In genomic region chr7:134660961-134661376, GRCh38 we compare ENCODE assay signal across 14 cellular contexts. TPM values are rescaled to one million over a fixed set of nuclear protein-coding genes. Genes with fewer than 3 reads are reported as not detected.
DNase-seq lines count a peak whose midpoint lies in the region; ATAC-seq, FAIRE-seq and TF ChIP-seq lines count a peak whose summit lies in the region.
"Had no signal": no experiment of that assay in that cellular context is flagged by ENCODE, and none has a peak within 500 bp of the region (broad histone marks: within the 10 kb centered on the region; RNA-seq: fewer than 3 reads in every experiment).

No MANE protein-coding gene starts in this region.

- TF ChIP-seq POLR2A in endothelial cell of umbilical vein (IDR thresholded peaks at IDR 0.05; ENCODE audit: low read depth, low read length) (no peak), heart left ventricle (IDR thresholded peaks at IDR 0.05) (no peak)

- no CpG with 5 or more reads among the region's 1 CpG for WGBS in mesodermal cell (ENCODE audit: insufficient coverage in 2 of 2), 2 experiments
- WGBS in heart left ventricle, 4 donors = 45 to 79% (median 54%) methylated on average over 1 of the region's 1 CpG

- H3K36me3 ChIP-seq in MG63 (peaks cover 4% of the 10 kb centered on the region), endothelial cell of umbilical vein (ENCODE audit: control insufficient read depth in 2 of 2, extremely low read depth in 1 of 2, insufficient read depth in 2 of 2, low read length in 2 of 2) (peaks cover 1 to 6% of the 10 kb centered on the region in 2 experiments), mesodermal cell (ENCODE audit: control insufficient read depth, insufficient read depth, low read length) (peaks cover 33% of the 10 kb centered on the region), heart left ventricle (peaks cover 0 to 29% (median 17%) of the 10 kb centered on the region in 9 donors)

- H3K79me2 ChIP-seq in endothelial cell of umbilical vein (ENCODE audit: control insufficient read depth, insufficient read depth, low read length) = peaks cover 67% of the 10 kb centered on the region

- dilution Hi-C loops in endothelial cell of umbilical vein (cut with MboI; ENCODE audit: extremely low pct_ligation_motif_present, low sequenced_read_pairs) = no loop called here

- intact Hi-C loops in endothelial cell of umbilical vein (cut with micrococcal nuclease) (loop anchor here (1.0 kb wide), 2 partner anchors 15 to 118 kb away; partner anchors contain the start of genes BPGM and CALD1), heart left ventricle (cut with DNase I) (no loop called here)

- TF ChIP-seq CTCF in AG09309 (IDR thresholded peaks at IDR 0.05; ENCODE audit: control insufficient read depth, insufficient read depth, low read depth, low read length, missing control alignments) (no peak), endothelial cell of umbilical vein (IDR thresholded peaks at IDR 0.05; ENCODE audit: extremely low read depth in 1 of 2, insufficient read depth in 1 of 2, low read depth in 1 of 2, low read length in 2 of 2) (no peak), heart left ventricle (IDR thresholded peaks at IDR 0.05) (no peak)

- no peak for ATAC-seq in heart left ventricle

- no peaks in the 10 kb centered on the region for H3K27me3 ChIP-seq in MG63
- H3K27me3 ChIP-seq in endothelial cell of umbilical vein (ENCODE audit: control insufficient read depth in 2 of 2, insufficient read depth in 2 of 2, low read length in 2 of 2) = no peaks in the 10 kb centered on the region
- H3K27me3 ChIP-seq in heart left ventricle = no peaks in the 10 kb centered on the region
- H3K27me3 ChIP-seq: esophagus muscularis mucosa had no signal

- H3K4me1 ChIP-seq in endothelial cell of umbilical vein (ENCODE audit: control insufficient read depth, extremely low read depth, insufficient read depth, low read length) (peaks cover 42% of the 10 kb centered on the region), mesodermal cell (ENCODE audit: control insufficient read depth, insufficient read depth, low read length, poor library complexity, severe bottlenecking) (peaks cover 40% of the 10 kb centered on the region), heart left ventricle (peaks cover 0 to 9% (median 0%) of the 10 kb centered on the region in 12 donors)

- POLR2A ChIA-PET in endothelial cell of umbilical vein (lab: Charles Lee) = interaction anchor here (1.1 to 1.2 kb wide), 2 partner anchors 14 to 15 kb away, joined by 5 to 6 read pairs; partner anchors contain the start of gene BPGM

- FAIRE-seq in endothelial cell of umbilical vein (lab: Jason Lieb, UNC) = no peak
- FAIRE-seq: G401.6, islet of Langerhans had no signal

- CTCF ChIA-PET in endothelial cell of umbilical vein (lab: Charles Lee) = interaction anchor here (0.8 to 2.1 kb wide), 7 partner anchors 9 to 41 kb away, joined by 3 to 10 read pairs (median 5); partner anchors contain the start of gene BPGM

- H3K27ac ChIP-seq in endothelial cell of umbilical vein (ENCODE audit: insufficient read depth, low read depth, low read length) = peak overlapping the region; percentile 94
- peak overlapping the region; percentile 71 for H3K27ac ChIP-seq in mesodermal cell (ENCODE audit: low read depth, low read length, severe bottlenecking)
- no peak overlapping the region for H3K27ac ChIP-seq in heart left ventricle
- H3K27ac ChIP-seq: PC-9 had no signal

- no peak overlapping the region for H2AFZ ChIP-seq in endothelial cell of umbilical vein (ENCODE audit: low read depth, low read length)
- H2AFZ ChIP-seq: PC-9 had no signal

- H3K9me1 ChIP-seq in endothelial cell of umbilical vein (replicated peaks; ENCODE audit: control insufficient read depth, extremely low read depth, insufficient read depth, low read length) = no peaks in the 10 kb centered on the region

- peak overlapping the region; percentile 70 for H3K9ac ChIP-seq in endothelial cell of umbilical vein (replicated peaks; ENCODE audit: extremely low read depth, insufficient read depth, low read length)

- H3K9me3 ChIP-seq in MG63 (no peaks in the 10 kb centered on the region), endothelial cell of umbilical vein (replicated peaks; ENCODE audit: control insufficient read depth, insufficient read depth, low read length) (no peaks in the 10 kb centered on the region), mesodermal cell (ENCODE audit: control insufficient read depth, low read length) (no peaks in the 10 kb centered on the region), heart left ventricle (no peaks in the 10 kb centered on the region)
- H3K9me3 ChIP-seq: esophagus muscularis mucosa had no signal

- peak overlapping the region; percentile 16 for H3K4me2 ChIP-seq in endothelial cell of umbilical vein (ENCODE audit: insufficient read depth, low read length)
- H3K4me2 ChIP-seq: PC-9 had no signal

- BruUV-seq in endothelial cell of umbilical vein (replicated peaks; lab: Mats Ljungman, UMichigan) = no TSS peak

- H3K4me3 ChIP-seq in AG09309 (ENCODE audit: control insufficient read depth, low read depth, low read length) = no peak overlapping the region
- no peak overlapping the region for H3K4me3 ChIP-seq in MG63
- no peak overlapping the region for H3K4me3 ChIP-seq in endothelial cell of umbilical vein (replicated peaks in 1 of 3; ENCODE audit: insufficient read depth in 1 of 3, low read depth in 1 of 3, low read length in 3 of 3)
- H3K4me3 ChIP-seq in mesodermal cell (ENCODE audit: extremely low read depth, insufficient read depth, low read length, poor library complexity, severe bottlenecking) = no peak overlapping the region
- no peak overlapping the region for H3K4me3 ChIP-seq in heart left ventricle
- H3K4me3 ChIP-seq: esophagus muscularis mucosa, PC-9 had no signal

- H4K20me1 ChIP-seq in endothelial cell of umbilical vein (replicated peaks; ENCODE audit: control insufficient read depth, extremely low read depth, insufficient read depth, low read length) = no peaks in the 10 kb centered on the region

- DNase-seq in AG09309 (ENCODE audit: low read depth) = peak; percentile 50
- peak; percentile 35 for DNase-seq in MG63
- peak; percentile 86 for DNase-seq in endothelial cell of umbilical vein (ENCODE audit: low read depth, low spot score)
- DNase-seq in NCI-H146 treated with DMSO at 0.1 percent for 48 hours (lab: John Stamatoyannopoulos, UW; ENCODE audit: unreplicated experiment) = no peak
- DNase-seq in SKM-1 (lab: John Stamatoyannopoulos, UW; ENCODE audit: unreplicated experiment) = no peak
- DNase-seq in heart left ventricle = no peak
- DNase-seq in activated CD4-positive, alpha-beta T cell treated with anti-CD3 and anti-CD28 coated beads, Interleukin-2, amount 50 U/mL, for 1 hour = no peak
- DNase-seq: activated CD4-positive, alpha-beta T cell treated with anti-CD3 and anti-CD28 coated beads, Interleukin-2, amount 10 ng/mL, durations not matched to agents 24 days and 14 days; NCI-H1105; PC-9 had no signal

TF ChIP-seq in endothelial cell of umbilical vein, 7 proteins besides CTCF, POLR2A, EP300 and RAD21:
- no peak for TF ChIP-seq GATA2 (IDR thresholded peaks at IDR 0.05; ENCODE audit: insufficient read depth, insufficient read length, low read depth, low read length)
- TF ChIP-seq JUN (IDR thresholded peaks at IDR 0.05; ENCODE audit: borderline replicate concordance, insufficient read depth, insufficient read length, low read depth) = peak; percentile 12
- TF ChIP-seq EZH2 (IDR thresholded peaks at IDR 0.05; ENCODE audit: borderline replicate concordance, low read depth, low read length, severe bottlenecking) = no peak
- TF ChIP-seq MYC (IDR thresholded peaks at IDR 0.05; ENCODE audit: low read depth, low read length) = no peak

RNA-seq across cellular contexts. Expression of gene BPGM, which starts 14.3 kb away (rescaled TPM):
- 8.7 and 9.6 TPM in 2 replicates for total RNA-seq in MG63 (2014; rRNA removed; shearing (Covaris generic); ENCODE audit: low replicate concordance)
- total RNA-seq in endothelial cell of umbilical vein = 28.3 and 44.4 TPM in 2 replicates
- polyA plus RNA-seq in endothelial cell of umbilical vein = 18.9 and 24.2 TPM in 2 replicates
- polyA plus RNA-seq in endothelial cell of umbilical vein (2011; cell fraction: cytosol; rRNA removed) = 35.6 and 36.7 TPM in 2 replicates
- polyA plus RNA-seq in endothelial cell of umbilical vein (2011; cell fraction: nucleus; rRNA removed) = 24.4 and 31.7 TPM in 2 replicates
- 62.5 and 70.6 TPM in 2 replicates for polyA plus RNA-seq in endothelial cell of umbilical vein (2012)
- 24.6 and 27.8 TPM in 2 replicates for polyA minus RNA-seq in endothelial cell of umbilical vein
- 3.1 TPM for polyA minus RNA-seq in endothelial cell of umbilical vein (2011; cell fraction: cytosol; rRNA and poly(A)+ RNA removed)
- polyA minus RNA-seq in endothelial cell of umbilical vein (2011; cell fraction: nucleus; rRNA and poly(A)+ RNA removed) = 25.4 and 28.9 TPM in 2 replicates
- 27.6 TPM for polyA plus RNA-seq in mesodermal cell (2013, experiment 1 of 2)
- 28.5 TPM for polyA plus RNA-seq in mesodermal cell (2013, experiment 2 of 2)
- total RNA-seq in heart left ventricle = 10 to 100 TPM; 12.3 to 17.8 (median 14.9) TPM
- 10 to 100 TPM; 15.4 to 26.0 TPM for polyA plus RNA-seq in heart left ventricle

Comparison
In these comparisons a context has a peak if more than half of its experiments do, and no peak if none do; other contexts are left out.
1. DNase-seq: peak in AG09309 (single experiment), MG63 (single experiment) and endothelial cell of umbilical vein (single experiment); none in NCI-H146 treated with DMSO at 0.1 percent for 48 hours (single experiment), SKM-1 (single experiment), heart left ventricle (0 of 5) and activated CD4-positive, alpha-beta T cell treated with anti-CD3 and anti-CD28 coated beads, Interleukin-2, amount 50 U/mL, for 1 hour (single experiment).
2. H3K27ac ChIP-seq: peak in endothelial cell of umbilical vein (single experiment) and mesodermal cell (single experiment); none in heart left ventricle (0 of 12).